Comparison of ENCODE assay signal across 14 cellular contexts in genomic region chr1:8194481-8195227, GRCh38.
A peak's percentile ranks its signal among the peaks of the same experiment; 100 is the strongest.
DNase-seq lines count a peak whose midpoint lies in the region; ATAC-seq lines count a peak whose summit lies in the region.
"Had no signal": no experiment of that assay in that cellular context is flagged by ENCODE, and none has a peak within 500 bp of the region (broad histone marks: within the 10 kb centered on the region; RNA-seq: fewer than 3 reads in every experiment).

No MANE protein-coding gene starts in this region.

- no peak overlapping the region for H2BK120ac ChIP-seq in mesendoderm (ENCODE audit: low read depth, low read length)

- H3K9ac ChIP-seq in mesendoderm (ENCODE audit: low read length), result no peak overlapping the region

- peaks cover 0 to 23% (median 9%) of the 10 kb centered on the region in 7 donors for H3K4me1 Mint-ChIP-seq in naive thymus-derived CD4-positive, alpha-beta T cell

- no peak overlapping the region for H2BK5ac ChIP-seq in mesendoderm (ENCODE audit: low read length)

- H3K36me3 Mint-ChIP-seq in naive thymus-derived CD4-positive, alpha-beta T cell, result peaks cover 0 to 4% (median 2%) of the 10 kb centered on the region in 5 donors

- POLR2A ChIA-PET in naive thymus-derived CD4-positive, alpha-beta T cell (lab: Charles Lee), result no interaction called here

- H3K27me3 Mint-ChIP-seq in naive thymus-derived CD4-positive, alpha-beta T cell, result peaks cover 0 to 10% (median 0%) of the 10 kb centered on the region in 5 donors
- H3K27me3 Mint-ChIP-seq: stimulated activated naive CD8-positive, alpha-beta T cell treated with anti-CD3 and anti-CD28 coated beads, Interleukin-15, amount 100 ng/mL, for 72 hours had no signal

- H3K27ac Mint-ChIP-seq in naive thymus-derived CD4-positive, alpha-beta T cell, result peak overlapping the region in 1 of 9 donors; percentile 41
- H3K27ac Mint-ChIP-seq: activated CD4-positive, alpha-beta T cell treated with anti-CD3 and anti-CD28 coated beads, Interleukin-2, amount 10 ng/mL, durations not matched to agents 24 days and 14 days had no signal

- no peaks in the 10 kb centered on the region for H3K27me3 ChIP-seq in naive thymus-derived CD4-positive, alpha-beta T cell (ENCODE audit: control insufficient read depth in 2 of 2, insufficient read depth in 2 of 2, low read length in 2 of 2)
- no peaks in the 10 kb centered on the region for H3K27me3 ChIP-seq in mesendoderm (ENCODE audit: insufficient read depth, low read length, poor library complexity)

- H3K56ac ChIP-seq in mesendoderm (ENCODE audit: low read length), result no peak overlapping the region

- WGBS in mesendoderm (ENCODE audit: extremely low coverage, insufficient coverage, low lambda C conversion rate), result no CpG with 5 or more reads among the region's 14 CpGs

- H2AK5ac ChIP-seq in mesendoderm (ENCODE audit: low read length), result no peak overlapping the region

- no peak overlapping the region for H3K4ac ChIP-seq in mesendoderm (ENCODE audit: low read depth, low read length)

- no peak overlapping the region for H4K8ac ChIP-seq in mesendoderm (ENCODE audit: low read depth, low read length)

- no peaks in the 10 kb centered on the region for H3K9me3 ChIP-seq in naive thymus-derived CD4-positive, alpha-beta T cell (ENCODE audit: control insufficient read depth in 2 of 3, low read length in 3 of 3)

- H3K36me3 ChIP-seq in naive thymus-derived CD4-positive, alpha-beta T cell (ENCODE audit: control insufficient read depth in 2 of 3, insufficient read depth in 3 of 3, low read length in 3 of 3), result no peaks in the 10 kb centered on the region
- H3K36me3 ChIP-seq in mesendoderm (ENCODE audit: control insufficient read depth, insufficient read depth, low read length), result no peaks in the 10 kb centered on the region

- H3K27ac ChIP-seq in naive thymus-derived CD4-positive, alpha-beta T cell (ENCODE audit: low read depth, low read length), result no peak overlapping the region
- no peak overlapping the region for H3K27ac ChIP-seq in mesendoderm (ENCODE audit: low read depth, low read length)
- H3K27ac ChIP-seq: HL-60 had no signal

- no peak overlapping the region for H3K4me2 ChIP-seq in mesendoderm (ENCODE audit: low read length)

- no peak overlapping the region for H3K4me3 Mint-ChIP-seq in naive thymus-derived CD4-positive, alpha-beta T cell
- H3K4me3 Mint-ChIP-seq: activated CD4-positive, alpha-beta T cell treated with anti-CD3 and anti-CD28 coated beads, Interleukin-2, amount 10 ng/mL, durations not matched to agents 24 days and 14 days; stimulated activated naive CD8-positive, alpha-beta T cell treated with anti-CD3 and anti-CD28 coated beads, Interleukin-15, amount 100 ng/mL, for 72 hours had no signal

- peaks cover 0 to 2% (median 0%) of the 10 kb centered on the region in 11 donors for H3K9me3 Mint-ChIP-seq in naive thymus-derived CD4-positive, alpha-beta T cell
- H3K9me3 Mint-ChIP-seq: activated CD4-positive, alpha-beta T cell treated with anti-CD3 and anti-CD28 coated beads, Interleukin-2, amount 10 ng/mL, durations not matched to agents 24 days and 14 days; stimulated activated naive CD8-positive, alpha-beta T cell treated with anti-CD3 and anti-CD28 coated beads, Interleukin-15, amount 100 ng/mL, for 72 hours had no signal

- intact Hi-C loops in naive thymus-derived CD4-positive, alpha-beta T cell (cut with micrococcal nuclease), result no loop called here

- H3K18ac ChIP-seq in mesendoderm (ENCODE audit: low read length), result no peak overlapping the region

- no peak for ATAC-seq in naive thymus-derived CD4-positive, alpha-beta T cell
- ATAC-seq: stimulated activated naive CD8-positive, alpha-beta T cell treated with anti-CD3 and anti-CD28 coated beads, Interleukin-15, amount 100 ng/mL, for 72 hours had no signal

- no peaks in the 10 kb centered on the region for H3K4me1 ChIP-seq in naive thymus-derived CD4-positive, alpha-beta T cell (ENCODE audit: control insufficient read depth in 2 of 2, insufficient read depth in 2 of 2, low read length in 2 of 2)
- H3K4me1 ChIP-seq in mesendoderm (ENCODE audit: control insufficient read depth, low read depth, low read length), result no peaks in the 10 kb centered on the region

- no peaks in the 10 kb centered on the region for H3K79me1 ChIP-seq in mesendoderm (ENCODE audit: low read length)

- H3K23ac ChIP-seq in mesendoderm (ENCODE audit: low read length), result no peak overlapping the region

- CTCF ChIA-PET in naive thymus-derived CD4-positive, alpha-beta T cell (lab: Charles Lee), result no interaction called here

- no peak overlapping the region for H2BK15ac ChIP-seq in mesendoderm (replicated peaks; ENCODE audit: low read depth)

- H4K5ac ChIP-seq in mesendoderm (ENCODE audit: low read length), result no peak overlapping the region

- H3K4me3 ChIP-seq in naive thymus-derived CD4-positive, alpha-beta T cell (ENCODE audit: low read length), result no peak overlapping the region
- no peak overlapping the region for H3K4me3 ChIP-seq in mesendoderm (ENCODE audit: low read length)

- DNase-seq in NCI-H146 (lab: John Stamatoyannopoulos, UW) (peak; percentile 5), NCI-H146 treated with DMSO at 0.1 percent for 48 hours (lab: John Stamatoyannopoulos, UW; ENCODE audit: unreplicated experiment) (no peak), RKO (ENCODE audit: low spot score) (peak; percentile 85), fibroblast of peridontal ligament (ENCODE audit: extremely low read depth) (peak; percentile 45), stromal cell of bone marrow (ENCODE audit: low read depth) (peak; percentile 62), mesendoderm (no peak)
- DNase-seq in activated effector memory CD4-positive, alpha-beta T cell treated with Interleukin-2 at 50 U/mL for 16 hours, result no peak
- no peak for DNase-seq in naive thymus-derived CD4-positive, alpha-beta T cell
- DNase-seq: activated CD4-positive, alpha-beta T cell treated with anti-CD3 and anti-CD28 coated beads, Interleukin-2, amount 10 ng/mL, durations not matched to agents 24 days and 14 days; activated naive CD4-positive, alpha-beta T cell; NCI-H774; stimulated activated CD4-positive, alpha-beta T cell treated with anti-CD3 and anti-CD28 coated beads, Interleukin-4, amount 100 ng/mL, for 24 hours; stimulated activated naive CD8-positive, alpha-beta T cell treated with anti-CD3 and anti-CD28 coated beads, Interleukin-15, amount 100 ng/mL, for 72 hours had no signal

- no peaks in the 10 kb centered on the region for H3K79me2 ChIP-seq in mesendoderm (ENCODE audit: control insufficient read depth, insufficient read depth, low read length)

Comparison
In these comparisons a context has a peak if more than half of its experiments do, and no peak if none do; other contexts are left out.
1. DNase-seq: peak in NCI-H146 (single experiment), RKO (single experiment), fibroblast of peridontal ligament (single experiment) and stromal cell of bone marrow (single experiment); none in NCI-H146 treated with DMSO at 0.1 percent for 48 hours (single experiment), activated effector memory CD4-positive, alpha-beta T cell treated with Interleukin-2 at 50 U/mL for 16 hours (single experiment), naive thymus-derived CD4-positive, alpha-beta T cell (0 of 9) and mesendoderm (single experiment).